1 cellular context compared by ENCODE assay signal in genomic region chr2:75646583-75647425, GRCh38.
TF ChIP-seq lines count a peak whose summit lies in the region.

Gene MRPL19, plus strand, starts transcription at chr2:75646783. Its CDS starts 25 bp downstream, at chr2:75646808.

TF ChIP-seq in K562, 482 proteins besides CTCF, POLR2A, EP300 and RAD21 (continued from another document and continues in another):
- TF ChIP-seq, protein P1, sequence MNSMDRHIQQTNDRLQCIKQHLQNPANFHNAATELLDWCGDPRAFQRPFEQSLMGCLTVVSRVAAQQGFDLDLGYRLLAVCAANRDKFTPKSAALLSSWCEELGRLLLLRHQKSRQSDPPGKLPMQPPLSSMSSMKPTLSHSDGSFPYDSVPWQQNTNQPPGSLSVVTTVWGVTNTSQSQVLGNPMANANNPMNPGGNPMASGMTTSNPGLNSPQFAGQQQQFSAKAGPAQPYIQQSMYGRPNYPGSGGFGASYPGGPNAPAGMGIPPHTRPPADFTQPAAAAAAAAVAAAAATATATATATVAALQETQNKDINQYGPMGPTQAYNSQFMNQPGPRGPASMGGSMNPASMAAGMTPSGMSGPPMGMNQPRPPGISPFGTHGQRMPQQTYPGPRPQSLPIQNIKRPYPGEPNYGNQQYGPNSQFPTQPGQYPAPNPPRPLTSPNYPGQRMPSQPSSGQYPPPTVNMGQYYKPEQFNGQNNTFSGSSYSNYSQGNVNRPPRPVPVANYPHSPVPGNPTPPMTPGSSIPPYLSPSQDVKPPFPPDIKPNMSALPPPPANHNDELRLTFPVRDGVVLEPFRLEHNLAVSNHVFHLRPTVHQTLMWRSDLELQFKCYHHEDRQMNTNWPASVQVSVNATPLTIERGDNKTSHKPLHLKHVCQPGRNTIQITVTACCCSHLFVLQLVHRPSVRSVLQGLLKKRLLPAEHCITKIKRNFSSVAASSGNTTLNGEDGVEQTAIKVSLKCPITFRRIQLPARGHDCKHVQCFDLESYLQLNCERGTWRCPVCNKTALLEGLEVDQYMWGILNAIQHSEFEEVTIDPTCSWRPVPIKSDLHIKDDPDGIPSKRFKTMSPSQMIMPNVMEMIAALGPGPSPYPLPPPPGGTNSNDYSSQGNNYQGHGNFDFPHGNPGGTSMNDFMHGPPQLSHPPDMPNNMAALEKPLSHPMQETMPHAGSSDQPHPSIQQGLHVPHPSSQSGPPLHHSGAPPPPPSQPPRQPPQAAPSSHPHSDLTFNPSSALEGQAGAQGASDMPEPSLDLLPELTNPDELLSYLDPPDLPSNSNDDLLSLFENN (IDR thresholded peaks at IDR 0.05; ENCODE audit: low read depth in 2 of 2, low read length in 2 of 2), result 0 out of 4 replicates have a peak, but pooled peaks of 1 of the 2 experiments have one; percentile 46
- TF ChIP-seq RBBP5 (IDR thresholded peaks at IDR 0.05; ENCODE audit: borderline replicate concordance, insufficient read depth, low read length, poor library complexity, severe bottlenecking) (peak; percentile 87), KAT8 (IDR thresholded peaks at IDR 0.05; ENCODE audit: low read depth) (no peak), RBM22 (IDR thresholded peaks at IDR 0.05; ENCODE audit: low read depth, low read length, poor library complexity, severe bottlenecking) (no peak), KLF13 (tag; IDR thresholded peaks at IDR 0.05; ENCODE audit: borderline replicate concordance, low read depth) (no peak; the same call in 1 of the 2 replicates), NFATC3 (IDR thresholded peaks at IDR 0.05) (no peak), FOXA1 (IDR thresholded peaks at IDR 0.05; ENCODE audit: borderline replicate concordance) (no peak), TAF7 (tag; IDR thresholded peaks at IDR 0.05) (peak; percentile 77), TEAD4 (IDR thresholded peaks at IDR 0.05; ENCODE audit: low read length) (0 out of 2 replicates have a peak, but pooled peaks have one; percentile 12), TEAD4 (CRISPR knock-in tag; IDR thresholded peaks at IDR 0.05; ENCODE audit: borderline replicate concordance) (no peak), SIX5 (IDR thresholded peaks at IDR 0.05; ENCODE audit: borderline replicate concordance in 1 of 2, insufficient read depth in 1 of 2, low read depth in 1 of 2, low read length in 2 of 2) (peak; percentile 73 to 84), ZBTB11 (CRISPR knock-in tag; IDR thresholded peaks at IDR 0.05) (peak in 2 of 3 experiments; percentile 33 to 90; a peak in 3 of 6 replicates), CTBP1 (IDR thresholded peaks at IDR 0.05; ENCODE audit: borderline replicate concordance) (peak; percentile 35; the same call in 1 of the 2 replicates), SETDB1 (IDR thresholded peaks at IDR 0.05; ENCODE audit: low read length) (no peak), ZNF583 (CRISPR knock-in tag; IDR thresholded peaks at IDR 0.05) (0 out of 2 replicates have a peak, but pooled peaks have one; percentile 54), NKRF (IDR thresholded peaks at IDR 0.05; ENCODE audit: borderline replicate concordance) (peak; percentile 67), TARDBP (IDR thresholded peaks at IDR 0.05) (no peak), ZNF407 (IDR thresholded peaks at IDR 0.05; ENCODE audit: low read depth) (peak; percentile 98)
- TF ChIP-seq, protein P2, sequence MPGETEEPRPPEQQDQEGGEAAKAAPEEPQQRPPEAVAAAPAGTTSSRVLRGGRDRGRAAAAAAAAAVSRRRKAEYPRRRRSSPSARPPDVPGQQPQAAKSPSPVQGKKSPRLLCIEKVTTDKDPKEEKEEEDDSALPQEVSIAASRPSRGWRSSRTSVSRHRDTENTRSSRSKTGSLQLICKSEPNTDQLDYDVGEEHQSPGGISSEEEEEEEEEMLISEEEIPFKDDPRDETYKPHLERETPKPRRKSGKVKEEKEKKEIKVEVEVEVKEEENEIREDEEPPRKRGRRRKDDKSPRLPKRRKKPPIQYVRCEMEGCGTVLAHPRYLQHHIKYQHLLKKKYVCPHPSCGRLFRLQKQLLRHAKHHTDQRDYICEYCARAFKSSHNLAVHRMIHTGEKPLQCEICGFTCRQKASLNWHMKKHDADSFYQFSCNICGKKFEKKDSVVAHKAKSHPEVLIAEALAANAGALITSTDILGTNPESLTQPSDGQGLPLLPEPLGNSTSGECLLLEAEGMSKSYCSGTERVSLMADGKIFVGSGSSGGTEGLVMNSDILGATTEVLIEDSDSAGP (CRISPR knock-in tag; IDR thresholded peaks at IDR 0.05), result no peak
- TF ChIP-seq, protein P3, sequence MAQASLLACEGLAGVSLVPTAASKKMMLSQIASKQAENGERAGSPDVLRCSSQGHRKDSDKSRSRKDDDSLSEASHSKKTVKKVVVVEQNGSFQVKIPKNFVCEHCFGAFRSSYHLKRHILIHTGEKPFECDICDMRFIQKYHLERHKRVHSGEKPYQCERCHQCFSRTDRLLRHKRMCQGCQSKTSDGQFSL (CRISPR knock-in tag; IDR thresholded peaks at IDR 0.05), result peak; percentile 52; the same call in 1 of the 2 replicates
- TF ChIP-seq, protein P3 (tag; IDR thresholded peaks at IDR 0.05), result no peak
- TF ChIP-seq, protein P4, sequence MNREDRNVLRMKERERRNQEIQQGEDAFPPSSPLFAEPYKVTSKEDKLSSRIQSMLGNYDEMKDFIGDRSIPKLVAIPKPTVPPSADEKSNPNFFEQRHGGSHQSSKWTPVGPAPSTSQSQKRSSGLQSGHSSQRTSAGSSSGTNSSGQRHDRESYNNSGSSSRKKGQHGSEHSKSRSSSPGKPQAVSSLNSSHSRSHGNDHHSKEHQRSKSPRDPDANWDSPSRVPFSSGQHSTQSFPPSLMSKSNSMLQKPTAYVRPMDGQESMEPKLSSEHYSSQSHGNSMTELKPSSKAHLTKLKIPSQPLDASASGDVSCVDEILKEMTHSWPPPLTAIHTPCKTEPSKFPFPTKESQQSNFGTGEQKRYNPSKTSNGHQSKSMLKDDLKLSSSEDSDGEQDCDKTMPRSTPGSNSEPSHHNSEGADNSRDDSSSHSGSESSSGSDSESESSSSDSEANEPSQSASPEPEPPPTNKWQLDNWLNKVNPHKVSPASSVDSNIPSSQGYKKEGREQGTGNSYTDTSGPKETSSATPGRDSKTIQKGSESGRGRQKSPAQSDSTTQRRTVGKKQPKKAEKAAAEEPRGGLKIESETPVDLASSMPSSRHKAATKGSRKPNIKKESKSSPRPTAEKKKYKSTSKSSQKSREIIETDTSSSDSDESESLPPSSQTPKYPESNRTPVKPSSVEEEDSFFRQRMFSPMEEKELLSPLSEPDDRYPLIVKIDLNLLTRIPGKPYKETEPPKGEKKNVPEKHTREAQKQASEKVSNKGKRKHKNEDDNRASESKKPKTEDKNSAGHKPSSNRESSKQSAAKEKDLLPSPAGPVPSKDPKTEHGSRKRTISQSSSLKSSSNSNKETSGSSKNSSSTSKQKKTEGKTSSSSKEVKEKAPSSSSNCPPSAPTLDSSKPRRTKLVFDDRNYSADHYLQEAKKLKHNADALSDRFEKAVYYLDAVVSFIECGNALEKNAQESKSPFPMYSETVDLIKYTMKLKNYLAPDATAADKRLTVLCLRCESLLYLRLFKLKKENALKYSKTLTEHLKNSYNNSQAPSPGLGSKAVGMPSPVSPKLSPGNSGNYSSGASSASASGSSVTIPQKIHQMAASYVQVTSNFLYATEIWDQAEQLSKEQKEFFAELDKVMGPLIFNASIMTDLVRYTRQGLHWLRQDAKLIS (CRISPR knock-in tag; IDR thresholded peaks at IDR 0.05), result 0 out of 2 replicates have a peak, but pooled peaks have one; percentile 42
- TF ChIP-seq, protein P5, sequence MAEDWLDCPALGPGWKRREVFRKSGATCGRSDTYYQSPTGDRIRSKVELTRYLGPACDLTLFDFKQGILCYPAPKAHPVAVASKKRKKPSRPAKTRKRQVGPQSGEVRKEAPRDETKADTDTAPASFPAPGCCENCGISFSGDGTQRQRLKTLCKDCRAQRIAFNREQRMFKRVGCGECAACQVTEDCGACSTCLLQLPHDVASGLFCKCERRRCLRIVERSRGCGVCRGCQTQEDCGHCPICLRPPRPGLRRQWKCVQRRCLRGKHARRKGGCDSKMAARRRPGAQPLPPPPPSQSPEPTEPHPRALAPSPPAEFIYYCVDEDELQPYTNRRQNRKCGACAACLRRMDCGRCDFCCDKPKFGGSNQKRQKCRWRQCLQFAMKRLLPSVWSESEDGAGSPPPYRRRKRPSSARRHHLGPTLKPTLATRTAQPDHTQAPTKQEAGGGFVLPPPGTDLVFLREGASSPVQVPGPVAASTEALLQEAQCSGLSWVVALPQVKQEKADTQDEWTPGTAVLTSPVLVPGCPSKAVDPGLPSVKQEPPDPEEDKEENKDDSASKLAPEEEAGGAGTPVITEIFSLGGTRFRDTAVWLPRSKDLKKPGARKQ (CRISPR knock-in tag; IDR thresholded peaks at IDR 0.05), result no peak
